1 cellular context compared by ENCODE assay signal in genomic region chr5:173329370-173330150, GRCh38.
TF ChIP-seq lines count a peak whose summit lies in the region.

No MANE protein-coding gene starts in this region.

TF ChIP-seq in K562, 482 proteins besides CTCF, POLR2A, EP300 and RAD21 (continued from another document):
- TF ChIP-seq ZBTB9 (CRISPR knock-in tag; IDR thresholded peaks at IDR 0.05) = no peak
- TF ChIP-seq ZBTB33 (CRISPR knock-in tag; IDR thresholded peaks at IDR 0.05) = peak; percentile 87
- TF ChIP-seq ZNF133 (CRISPR knock-in tag; IDR thresholded peaks at IDR 0.05) = no peak
- no peak for TF ChIP-seq E2F1 (CRISPR knock-in tag; IDR thresholded peaks at IDR 0.05)
- TF ChIP-seq TCFL5 (CRISPR knock-in tag; conservative IDR thresholded peaks at IDR 0.05) = no peak
- TF ChIP-seq MAFG (tag; conservative IDR thresholded peaks at IDR 0.05) = no peak
- TF ChIP-seq TSHZ1 (CRISPR knock-in tag; IDR thresholded peaks at IDR 0.05) = no peak
- no peak for TF ChIP-seq ZNF609 (CRISPR knock-in tag; IDR thresholded peaks at IDR 0.05; ENCODE audit: borderline replicate concordance)
- no peak for TF ChIP-seq SIN3A (IDR thresholded peaks at IDR 0.05; ENCODE audit: borderline replicate concordance in 2 of 2, control insufficient read depth in 1 of 2, low read depth in 2 of 2, low read length in 2 of 2)
- no peak for TF ChIP-seq ZNF436 (CRISPR knock-in tag; IDR thresholded peaks at IDR 0.05)
- TF ChIP-seq HDGF (IDR thresholded peaks at IDR 0.05) = no peak
